19 cellular contexts compared by ENCODE assay signal in genomic region chr15:90427185-90427584, GRCh38. TPM values are rescaled to one million over a fixed set of nuclear protein-coding genes. Genes with fewer than 3 reads are reported as not detected.
A peak's percentile ranks its signal among the peaks of the same experiment; 100 is the strongest.
DNase-seq lines count a peak whose midpoint lies in the region; ATAC-seq and TF ChIP-seq lines count a peak whose summit lies in the region.
"Had no signal": no experiment of that assay in that cellular context is flagged by ENCODE, and none has a peak within 500 bp of the region (broad histone marks: within the 10 kb centered on the region; RNA-seq: fewer than 3 reads in every experiment).

No MANE protein-coding gene starts in this region.

- H3K9me3 Mint-ChIP-seq in activated T-cell treated with anti-CD3 and anti-CD28 coated beads, Interleukin-2, amount 50 U/mL, for 24 hours: no peaks in the 10 kb centered on the region
- no peaks in the 10 kb centered on the region for H3K9me3 Mint-ChIP-seq in immature natural killer cell
- H3K9me3 Mint-ChIP-seq: CD4-positive, alpha-beta memory T cell; H9 had no signal

- no peak overlapping the region for H3K4me3 Mint-ChIP-seq in activated T-cell treated with anti-CD3 and anti-CD28 coated beads, Interleukin-2, amount 50 U/mL, for 24 hours
- H3K4me3 Mint-ChIP-seq in immature natural killer cell: no peak overlapping the region
- H3K4me3 Mint-ChIP-seq: CD4-positive, alpha-beta memory T cell; H9 had no signal

- no peaks in the 10 kb centered on the region for H3K27me3 ChIP-seq in gastrocnemius medialis
- no peaks in the 10 kb centered on the region for H3K27me3 ChIP-seq in right cardiac atrium (ENCODE audit: control insufficient read depth, insufficient read depth)
- H3K27me3 ChIP-seq: BLaER1 treated with 17β-estradiol and CSF1 and Interleukin-3, amounts not matched to agents 10 nM and 100 nM had no signal

- no peak for DNase-seq in activated T-cell treated with anti-CD3 and anti-CD28 coated beads, Interleukin-2, amount 50 U/mL, for 24 hours
- no peak for DNase-seq in activated T-cell treated with anti-CD3 and anti-CD28 coated beads, Interleukin-2, amount 50 U/mL, for 1 hour
- peak; percentile 20 for DNase-seq in NCI-H226
- no peak for DNase-seq in immature natural killer cell
- no peak for DNase-seq in gastrocnemius medialis
- DNase-seq in Right ventricle myocardium superior: no peak
- DNase-seq in NCI-H1417 (lab: John Stamatoyannopoulos, UW): no peak
- no peak for DNase-seq in right cardiac atrium
- DNase-seq: 8988T; AML-193; CD4-positive, alpha-beta memory T cell; COR-L47; DMS153; DMS79 treated with DMSO at 0.1 percent for 48 hours; EL; GOT3; H9 had no signal

- H3K27me3 Mint-ChIP-seq in activated T-cell treated with anti-CD3 and anti-CD28 coated beads, Interleukin-2, amount 50 U/mL, for 24 hours: no peaks in the 10 kb centered on the region
- no peaks in the 10 kb centered on the region for H3K27me3 Mint-ChIP-seq in immature natural killer cell (ENCODE audit: low read depth in 3 of 3)
- H3K27me3 Mint-ChIP-seq: CD4-positive, alpha-beta memory T cell had no signal

- H3K9me3 ChIP-seq in gastrocnemius medialis: no peaks in the 10 kb centered on the region
- H3K9me3 ChIP-seq in right cardiac atrium (ENCODE audit: control insufficient read depth, low read length): no peaks in the 10 kb centered on the region
- H3K9me3 ChIP-seq: BLaER1 treated with 17β-estradiol and CSF1 and Interleukin-3, amounts not matched to agents 10 nM and 100 nM had no signal

- intact Hi-C loops in gastrocnemius medialis (cut with DNase I; ENCODE audit: low total_unique reads) (no loop called here), Right ventricle myocardium superior (cut with DNase I) (no loop called here), right cardiac atrium (cut with DNase I) (no loop called here)

- H3K4me1 ChIP-seq in gastrocnemius medialis (peaks cover 44 to 50% of the 10 kb centered on the region in 2 donors), right cardiac atrium (ENCODE audit: control insufficient read depth, insufficient read depth, low read length) (peaks cover 7% of the 10 kb centered on the region)

- no peak for TF ChIP-seq POLR2A in gastrocnemius medialis (IDR thresholded peaks at IDR 0.05)

- H3K4me3 ChIP-seq in gastrocnemius medialis: no peak overlapping the region
- H3K4me3 ChIP-seq in right cardiac atrium (ENCODE audit: low read length): no peak overlapping the region
- H3K4me3 ChIP-seq: BLaER1 treated with 17β-estradiol and CSF1 and Interleukin-3, amounts not matched to agents 10 nM and 100 nM had no signal

- peaks cover 31% of the 10 kb centered on the region for H3K4me1 Mint-ChIP-seq in activated T-cell treated with anti-CD3 and anti-CD28 coated beads, Interleukin-2, amount 50 U/mL, for 24 hours (ENCODE audit: low read depth)
- H3K4me1 Mint-ChIP-seq in immature natural killer cell: peaks cover 55 to 66% of the 10 kb centered on the region in 2 donors

- in situ Hi-C loops in gastrocnemius medialis (cut with MboI; ENCODE audit: low sequenced_read_pairs in 4 of 4): no loop called here

- 92% methylated on average over 5 of the region's 5 CpGs for WGBS in right cardiac atrium

- H3K36me3 Mint-ChIP-seq in activated T-cell treated with anti-CD3 and anti-CD28 coated beads, Interleukin-2, amount 50 U/mL, for 24 hours (ENCODE audit: low read depth): peaks cover 61% of the 10 kb centered on the region
- peaks cover 0 to 10% (median 5%) of the 10 kb centered on the region in 3 donors for H3K36me3 Mint-ChIP-seq in immature natural killer cell

- peak overlapping the region in 3 of 4 donors; percentile 12 to 32 (median 23) for H3K27ac ChIP-seq in gastrocnemius medialis
- no peak overlapping the region for H3K27ac ChIP-seq in right cardiac atrium (ENCODE audit: low read length)
- H3K27ac ChIP-seq: BLaER1 treated with 17β-estradiol and CSF1 and Interleukin-3, amounts not matched to agents 10 nM and 100 nM had no signal

- peaks cover 0 to 49% of the 10 kb centered on the region in 2 donors for H3K36me3 ChIP-seq in gastrocnemius medialis

- peak overlapping the region; percentile 59 for H3K27ac Mint-ChIP-seq in activated T-cell treated with anti-CD3 and anti-CD28 coated beads, Interleukin-2, amount 50 U/mL, for 24 hours
- peak overlapping the region; percentile 22 to 74 (median 48) for H3K27ac Mint-ChIP-seq in immature natural killer cell

- TF ChIP-seq CTCF in gastrocnemius medialis (IDR thresholded peaks at IDR 0.05 in 4 of 5, conservative IDR thresholded peaks at IDR 0.05 in 1 of 5): no peak

- ATAC-seq in gastrocnemius medialis (no peak), Right ventricle myocardium superior (ENCODE audit: poor library complexity) (no peak), right cardiac atrium (no peak)
- ATAC-seq: HepG2 had no signal

RNA-seq across cellular contexts. Expression of gene IQGAP1, which starts 39.1 kb away (rescaled TPM):
- polyA plus RNA-seq in immature natural killer cell (100 to 1,000 TPM; 179 to 346 (median 238) TPM), right cardiac atrium (30.0 TPM)
- total RNA-seq in gastrocnemius medialis (10 to 100 TPM; 39.1 to 92.7 (median 59.1) TPM), Right ventricle myocardium superior (39.4 TPM), right cardiac atrium (10 to 100 TPM; 37.8 to 57.9 (median 53.8) TPM)
